ENCODE assay signal across 10 cellular contexts in the genomic region with DNA sequence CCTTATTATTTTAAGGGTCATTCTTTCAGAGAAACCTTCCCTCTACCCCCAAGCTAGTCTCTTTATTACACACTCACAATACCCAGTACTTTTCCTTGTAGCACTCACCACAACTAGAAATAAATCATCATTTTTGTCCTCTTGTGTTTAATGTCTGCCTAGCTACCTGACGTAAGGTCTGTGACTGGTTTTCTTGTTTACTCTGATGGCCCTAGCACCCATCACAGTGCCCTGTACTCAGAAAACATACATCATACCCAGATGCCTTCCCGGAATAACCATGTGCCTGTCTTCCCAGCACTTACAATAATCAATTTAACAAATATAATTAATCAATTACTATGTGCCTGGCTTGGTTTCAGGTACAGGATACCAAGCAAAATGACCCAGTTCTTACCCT. TPM values are rescaled to one million over a fixed set of nuclear protein-coding genes. Genes with fewer than 3 reads are reported as not detected.
DNase-seq lines count a peak whose midpoint lies in the region; ATAC-seq and TF ChIP-seq lines count a peak whose summit lies in the region.
"Had no signal": no experiment of that assay in that cellular context is flagged by ENCODE, and none has a peak within 500 bp of the region (broad histone marks: within the 10 kb centered on the region; RNA-seq: fewer than 3 reads in every experiment).

No MANE protein-coding gene starts in this region.

- H3K27ac ChIP-seq in heart right ventricle (peak overlapping the region in 7 of 10 donors; percentile 31 to 86 (median 72)), upper lobe of right lung (peak overlapping the region; percentile 43)

- no peaks in the 10 kb centered on the region for H3K9me3 ChIP-seq in heart right ventricle
- H3K9me3 ChIP-seq in upper lobe of right lung = no peaks in the 10 kb centered on the region

- H3K27me3 ChIP-seq in heart right ventricle = no peaks in the 10 kb centered on the region
- no peaks in the 10 kb centered on the region for H3K27me3 ChIP-seq in upper lobe of right lung

- H3K36me3 Mint-ChIP-seq in activated naive CD8-positive, alpha-beta T cell treated with anti-CD3 and anti-CD28 coated beads, Interleukin-2, amount 10 ng/mL, durations not matched to agents 7 days and 5 days = peaks cover 11% of the 10 kb centered on the region

- H3K4me3 ChIP-seq in heart right ventricle (no peak overlapping the region), upper lobe of right lung (no peak overlapping the region)

- TF ChIP-seq CTCF in heart right ventricle (IDR thresholded peaks at IDR 0.05) (no peak), upper lobe of right lung (IDR thresholded peaks at IDR 0.05) (no peak)

- no peak for ATAC-seq in heart right ventricle
- no peak for ATAC-seq in Right ventricle myocardium superior (ENCODE audit: poor library complexity)
- no peak for ATAC-seq in activated naive CD8-positive, alpha-beta T cell treated with anti-CD3 and anti-CD28 coated beads, Interleukin-2, amount 10 ng/mL, durations not matched to agents 7 days and 5 days (ENCODE audit: low read depth)
- ATAC-seq in upper lobe of right lung = no peak
- no peak for ATAC-seq in HG02981 (IDR thresholded peaks at IDR 0.05; ENCODE audit: unreplicated experiment)

- intact Hi-C loops in heart right ventricle (cut with DNase I) = no loop called here
- intact Hi-C loops in Right ventricle myocardium superior (cut with DNase I) = no loop called here
- intact Hi-C loops in upper lobe of right lung (cut with DNase I) = no loop called here

- no peaks in the 10 kb centered on the region for H3K36me3 ChIP-seq in heart right ventricle
- H3K36me3 ChIP-seq in upper lobe of right lung = no peaks in the 10 kb centered on the region

- 87 to 92% methylated on average over 2 of the region's 2 CpGs for WGBS in heart right ventricle, 2 donors

- H3K4me1 Mint-ChIP-seq in activated naive CD8-positive, alpha-beta T cell treated with anti-CD3 and anti-CD28 coated beads, Interleukin-2, amount 10 ng/mL, durations not matched to agents 7 days and 5 days = peaks cover 72% of the 10 kb centered on the region

- peak overlapping the region; percentile 75 for H3K4me3 Mint-ChIP-seq in activated naive CD8-positive, alpha-beta T cell treated with anti-CD3 and anti-CD28 coated beads, Interleukin-2, amount 10 ng/mL, durations not matched to agents 7 days and 5 days

- H3K4me1 ChIP-seq in heart right ventricle (peaks cover 10 to 43% (median 25%) of the 10 kb centered on the region in 9 donors), upper lobe of right lung (peaks cover 15% of the 10 kb centered on the region)

- H3K27me3 Mint-ChIP-seq in activated naive CD8-positive, alpha-beta T cell treated with anti-CD3 and anti-CD28 coated beads, Interleukin-2, amount 10 ng/mL, durations not matched to agents 7 days and 5 days = no peaks in the 10 kb centered on the region

- POLR2A ChIA-PET in activated naive CD8-positive, alpha-beta T cell treated with anti-CD3 and anti-CD28 coated beads, Interleukin-2, amount 10 ng/mL, durations not matched to agents 7 days and 5 days (lab: Charles Lee) = interaction anchor here (0.7 to 6.1 kb wide), 8 partner anchors 11 to 126 kb away, joined by 3 to 60 read pairs (median 10); partner anchors contain the start of gene IER3

- no peaks in the 10 kb centered on the region for H3K9me3 Mint-ChIP-seq in activated naive CD8-positive, alpha-beta T cell treated with anti-CD3 and anti-CD28 coated beads, Interleukin-2, amount 10 ng/mL, durations not matched to agents 7 days and 5 days

- DNase-seq in heart right ventricle = no peak
- DNase-seq in Right ventricle myocardium superior = no peak
- DNase-seq in activated naive CD8-positive, alpha-beta T cell treated with anti-CD3 and anti-CD28 coated beads, Interleukin-2, amount 10 ng/mL, durations not matched to agents 7 days and 5 days = no peak
- peak; percentile 82 for DNase-seq in kidney glomerular epithelial cell (lab: John Stamatoyannopoulos, UW)
- no peak for DNase-seq in upper lobe of right lung
- no peak for DNase-seq in NCI-H2196 (lab: John Stamatoyannopoulos, UW; ENCODE audit: unreplicated experiment)
- no peak for DNase-seq in stimulated activated CD4-positive, alpha-beta T cell treated with anti-CD3 and anti-CD28 coated beads, Interleukin-2, amount 100 ng/mL, for 48 hours
- DNase-seq: erythroblast, NCI-H526 had no signal

- H3K27ac Mint-ChIP-seq in activated naive CD8-positive, alpha-beta T cell treated with anti-CD3 and anti-CD28 coated beads, Interleukin-2, amount 10 ng/mL, durations not matched to agents 7 days and 5 days = peak overlapping the region; percentile 93

RNA-seq across cellular contexts. Expression of gene IER3, which starts 25.8 kb away (rescaled TPM):
- total RNA-seq in heart right ventricle (100 to 1,000 TPM in 6 of 10 donors, 10 to 100 TPM in 4; 15.6 to 309 (median 115) TPM), Right ventricle myocardium superior (11.4 TPM), upper lobe of right lung (35.4 TPM)
- 10 to 100 TPM; 25.3 to 93.9 TPM for polyA plus RNA-seq in heart right ventricle
- 10 to 100 TPM; 49.1 to 52.7 TPM for total RNA-seq in activated naive CD8-positive, alpha-beta T cell treated with anti-CD3 and anti-CD28 coated beads, Interleukin-2, amount 10 ng/mL, durations not matched to agents 7 days and 5 days

RNA-seq across cellular contexts. Expression of gene FLOT1, which starts 27.7 kb away (rescaled TPM):
- total RNA-seq in heart right ventricle = 100 to 1,000 TPM; 158 to 280 (median 184) TPM
- polyA plus RNA-seq in heart right ventricle = 100 to 1,000 TPM; 233 to 317 TPM
- total RNA-seq in Right ventricle myocardium superior = 207 TPM
- total RNA-seq in activated naive CD8-positive, alpha-beta T cell treated with anti-CD3 and anti-CD28 coated beads, Interleukin-2, amount 10 ng/mL, durations not matched to agents 7 days and 5 days = 100 to 1,000 TPM; 261 to 271 TPM
- total RNA-seq in upper lobe of right lung = 175 TPM

RNA-seq across cellular contexts. Expression of gene TUBB, which starts 50.0 kb away (rescaled TPM):
- 100 to 1,000 TPM; 144 to 437 (median 189) TPM for total RNA-seq in heart right ventricle
- 100 to 1,000 TPM; 156 to 440 TPM for polyA plus RNA-seq in heart right ventricle
- total RNA-seq in Right ventricle myocardium superior = 179 TPM
- total RNA-seq in activated naive CD8-positive, alpha-beta T cell treated with anti-CD3 and anti-CD28 coated beads, Interleukin-2, amount 10 ng/mL, durations not matched to agents 7 days and 5 days = 1,000 to 10,000 TPM; 1,168 to 1,207 TPM
- 243 TPM for total RNA-seq in upper lobe of right lung

RNA-seq across cellular contexts. Expression of gene MDC1, which starts 53.1 kb away (rescaled TPM):
- total RNA-seq in heart right ventricle = 10 to 100 TPM; 15.3 to 21.7 (median 19.5) TPM
- polyA plus RNA-seq in heart right ventricle = 10 to 100 TPM; 11.2 to 18.1 TPM
- 16.4 TPM for total RNA-seq in Right ventricle myocardium superior
- 10 to 100 TPM; 50.2 to 52.2 TPM for total RNA-seq in activated naive CD8-positive, alpha-beta T cell treated with anti-CD3 and anti-CD28 coated beads, Interleukin-2, amount 10 ng/mL, durations not matched to agents 7 days and 5 days
- 32.8 TPM for total RNA-seq in upper lobe of right lung
